ENCODE assay signal across 28 cellular contexts in genomic region chr14:104307627-104308401, GRCh38.
"Had no signal": no experiment of that assay in that cellular context is flagged by ENCODE, and none has a peak within 500 bp of the region (broad histone marks: within the 10 kb centered on the region; RNA-seq: fewer than 3 reads in every experiment).

No MANE protein-coding gene starts in this region.

- H3K4me1 ChIP-seq: breast epithelium, esophagus muscularis mucosa, foreskin keratinocyte, heart left ventricle, stomach, thyroid gland, upper lobe of left lung, vagina had no signal

- H3K9me3 Mint-ChIP-seq: activated CD4-positive, alpha-beta T cell treated with anti-CD3 and anti-CD28 coated beads, Interleukin-2, amount 10 ng/mL, durations not matched to agents 24 days and 14 days; activated naive CD4-positive, alpha-beta T cell treated with anti-CD3 and anti-CD28 coated beads, Interleukin-2, amount 10 ng/mL, durations not matched to agents 7 days and 5 days; activated T-helper 1 cell treated with anti-CD3 and anti-CD28 coated beads, Interleukin-12 subunit alpha, Interleukin-12 subunit beta, Interleukin-2, Interleukin-4 antibody, amounts not matched to agents 30 ng/mL and 10 ng/mL and 1 ng/mL, durations not matched to agents 14 hours and 24 hours and 36 hours; central memory CD8-positive, alpha-beta T cell; T-helper 2 cell treated with Interferon-gamma antibody and Interleukin-4, amounts not matched to agents 5 μg/mL and 100 μg/mL, for 36 hours had no signal

- H3K4me3 Mint-ChIP-seq: activated CD4-positive, alpha-beta memory T cell treated with anti-CD3 and anti-CD28 coated beads for 36 hours; activated CD4-positive, alpha-beta T cell treated with anti-CD3 and anti-CD28 coated beads, Interleukin-2, amount 10 ng/mL, durations not matched to agents 24 days and 14 days; activated naive CD4-positive, alpha-beta T cell treated with anti-CD3 and anti-CD28 coated beads, Interleukin-2, amount 10 ng/mL, durations not matched to agents 7 days and 5 days; activated T-helper 1 cell treated with anti-CD3 and anti-CD28 coated beads, Interleukin-12 subunit alpha, Interleukin-12 subunit beta, Interleukin-2, Interleukin-4 antibody, amounts not matched to agents 30 ng/mL and 10 ng/mL and 1 ng/mL, durations not matched to agents 14 hours and 24 hours and 36 hours; central memory CD8-positive, alpha-beta T cell; immature natural killer cell; stimulated activated naive B cell treated with anti-CD40 and anti-IgM and Interleukin-4, amounts not matched to agents 10 μg/mL and 1 μg/mL and 100 μg/mL, for 72 hours; T-helper 2 cell treated with Interferon-gamma antibody and Interleukin-4, amounts not matched to agents 5 μg/mL and 100 μg/mL, for 36 hours had no signal

- ATAC-seq: foreskin keratinocyte; left lobe of liver; stimulated activated naive B cell treated with anti-CD40 and anti-IgM and Interleukin-4, amounts not matched to agents 10 μg/mL and 1 μg/mL and 100 μg/mL, for 72 hours had no signal

- DNase-seq: activated CD4-positive, alpha-beta memory T cell treated with anti-CD3 and anti-CD28 coated beads for 36 hours; activated CD4-positive, alpha-beta T cell treated with anti-CD3 and anti-CD28 coated beads, Interleukin-2, amount 10 ng/mL, durations not matched to agents 24 days and 14 days; activated CD8-positive, alpha-beta memory T cell treated with anti-CD3 and anti-CD28 coated beads, Interleukin-2, amount 50 U/mL, for 4 hours; activated effector memory CD4-positive, alpha-beta T cell treated with anti-CD3 and anti-CD28 coated beads, Interleukin-2, amount 50 U/mL, for 16 hours; activated naive CD4-positive, alpha-beta T cell treated with anti-CD3 and anti-CD28 coated beads, Interleukin-2, amount 10 ng/mL, durations not matched to agents 7 days and 5 days; activated T-cell treated with anti-CD3 and anti-CD28 coated beads, Interleukin-2, amount 50 U/mL, for 1 hour; amygdala; dermis blood vessel endothelial cell; effector CD4-positive, alpha-beta T cell; foreskin keratinocyte; hypothalamus; immature natural killer cell; nucleus accumbens; stimulated activated CD4-positive, alpha-beta T cell treated with anti-CD3 and anti-CD28 coated beads, Interleukin-15, amount 100 ng/mL, for 24 hours; stimulated activated CD4-positive, alpha-beta T cell treated with anti-CD3 and anti-CD28 coated beads, Interleukin-2, amount 100 ng/mL, for 24 hours; stimulated activated naive B cell treated with anti-CD40 and anti-IgM and Interleukin-4, amounts not matched to agents 10 μg/mL and 1 μg/mL and 100 μg/mL, for 72 hours; stomach; thyroid gland had no signal

- H3K9me3 ChIP-seq: breast epithelium, thyroid gland, upper lobe of left lung, vagina had no signal

- H3K36me3 ChIP-seq: breast epithelium, esophagus muscularis mucosa, heart left ventricle, stomach, thyroid gland, upper lobe of left lung, vagina had no signal

- H3K27ac Mint-ChIP-seq: activated CD4-positive, alpha-beta memory T cell treated with anti-CD3 and anti-CD28 coated beads for 36 hours; activated CD4-positive, alpha-beta T cell treated with anti-CD3 and anti-CD28 coated beads, Interleukin-2, amount 10 ng/mL, durations not matched to agents 24 days and 14 days; activated naive CD4-positive, alpha-beta T cell treated with anti-CD3 and anti-CD28 coated beads, Interleukin-2, amount 10 ng/mL, durations not matched to agents 7 days and 5 days; activated T-helper 1 cell treated with anti-CD3 and anti-CD28 coated beads, Interleukin-12 subunit alpha, Interleukin-12 subunit beta, Interleukin-2, Interleukin-4 antibody, amounts not matched to agents 30 ng/mL and 10 ng/mL and 1 ng/mL, durations not matched to agents 14 hours and 24 hours and 36 hours; immature natural killer cell; stimulated activated naive B cell treated with anti-CD40 and anti-IgM and Interleukin-4, amounts not matched to agents 10 μg/mL and 1 μg/mL and 100 μg/mL, for 72 hours; T-helper 2 cell treated with Interferon-gamma antibody and Interleukin-4, amounts not matched to agents 5 μg/mL and 100 μg/mL, for 36 hours had no signal

- H3K4me1 Mint-ChIP-seq: activated CD4-positive, alpha-beta T cell treated with anti-CD3 and anti-CD28 coated beads, Interleukin-2, amount 10 ng/mL, durations not matched to agents 24 days and 14 days; activated naive CD4-positive, alpha-beta T cell treated with anti-CD3 and anti-CD28 coated beads, Interleukin-2, amount 10 ng/mL, durations not matched to agents 7 days and 5 days; central memory CD8-positive, alpha-beta T cell; immature natural killer cell; stimulated activated naive B cell treated with anti-CD40 and anti-IgM and Interleukin-4, amounts not matched to agents 10 μg/mL and 1 μg/mL and 100 μg/mL, for 72 hours had no signal

- H3K27me3 Mint-ChIP-seq: activated CD4-positive, alpha-beta memory T cell treated with anti-CD3 and anti-CD28 coated beads for 36 hours; activated CD4-positive, alpha-beta T cell treated with anti-CD3 and anti-CD28 coated beads, Interleukin-2, amount 10 ng/mL, durations not matched to agents 24 days and 14 days had no signal

- H3K27ac ChIP-seq: breast epithelium, esophagus muscularis mucosa, foreskin keratinocyte, heart left ventricle, stomach, thyroid gland, upper lobe of left lung, vagina had no signal

- H3K4me3 ChIP-seq: breast epithelium, esophagus muscularis mucosa, heart left ventricle, smooth muscle cell, stomach, thyroid gland, upper lobe of left lung, vagina had no signal

- H3K36me3 Mint-ChIP-seq: activated CD4-positive, alpha-beta memory T cell treated with anti-CD3 and anti-CD28 coated beads for 36 hours; activated naive CD4-positive, alpha-beta T cell treated with anti-CD3 and anti-CD28 coated beads, Interleukin-2, amount 10 ng/mL, durations not matched to agents 7 days and 5 days; immature natural killer cell; stimulated activated naive B cell treated with anti-CD40 and anti-IgM and Interleukin-4, amounts not matched to agents 10 μg/mL and 1 μg/mL and 100 μg/mL, for 72 hours had no signal

- H3K27me3 ChIP-seq: foreskin keratinocyte, thyroid gland, upper lobe of left lung, vagina had no signal
